ENCODE assay signal across 8 cellular contexts in genomic region chr5:90020575-90021535, GRCh38.
DNase-seq lines count a peak whose midpoint lies in the region; TF ChIP-seq lines count a peak whose summit lies in the region.

No MANE protein-coding gene starts in this region.

- peaks cover 3% of the 10 kb centered on the region for H3K9me3 Mint-ChIP-seq in chondrocyte (ENCODE audit: low read depth)

- no peaks in the 10 kb centered on the region for H3K36me3 ChIP-seq in mucosa of stomach (ENCODE audit: control insufficient read depth, insufficient read depth, low read length)

- H3K4me3 Mint-ChIP-seq in chondrocyte (ENCODE audit: unreplicated experiment): peak overlapping the region; percentile 64

- peak overlapping the region; percentile 96 for H3K27ac Mint-ChIP-seq in chondrocyte (ENCODE audit: unreplicated experiment)

- TF ChIP-seq CTCF in GM12865 (IDR thresholded peaks at IDR 0.05; ENCODE audit: insufficient read depth, low read depth, low read length, missing control alignments) (no peak), chondrocyte (IDR thresholded peaks at IDR 0.05) (peak; percentile 30)

- no peaks in the 10 kb centered on the region for H3K36me3 Mint-ChIP-seq in chondrocyte (ENCODE audit: low read depth)

- H3K4me1 ChIP-seq in mucosa of stomach (ENCODE audit: control insufficient read depth, insufficient read depth, low read length): peaks cover 15% of the 10 kb centered on the region

- H3K9ac ChIP-seq in mucosa of stomach (ENCODE audit: low read length): peak overlapping the region; percentile 66

- H3K4me3 ChIP-seq in GM12865 (ENCODE audit: low read depth, low read length) (no peak overlapping the region; the same call in 1 of the 2 replicates), mucosa of stomach (ENCODE audit: low read length) (no peak overlapping the region)

- DNase-seq in GM12865 (ENCODE audit: low read depth) (peak; percentile 73), H4 (ENCODE audit: low spot score) (peak; percentile 89), LHCN-M2 (ENCODE audit: low read depth) (peak; percentile 95), chondrocyte (ENCODE audit: low spot score) (no peak), NCI-H2171 treated with DMSO at 0.1 percent for 48 hours (lab: John Stamatoyannopoulos, UW) (no peak), NCI-H187 treated with DMSO at 0.1 percent for 48 hours (lab: John Stamatoyannopoulos, UW) (no peak)
- no peak for DNase-seq in activated CD4-positive, alpha-beta T cell treated with anti-CD3 and anti-CD28 coated beads, Interleukin-2, amount 50 U/mL, for 1 hour

- no peaks in the 10 kb centered on the region for H3K27me3 ChIP-seq in mucosa of stomach (ENCODE audit: control insufficient read depth, insufficient read depth, low read length)

- H3K27me3 Mint-ChIP-seq in chondrocyte (ENCODE audit: low read depth): no peaks in the 10 kb centered on the region

- H3K9me3 ChIP-seq in mucosa of stomach (ENCODE audit: control insufficient read depth, low read length): no peaks in the 10 kb centered on the region

- peaks cover 48% of the 10 kb centered on the region for H3K4me1 Mint-ChIP-seq in chondrocyte (ENCODE audit: low read depth)

Comparison
In these comparisons a context has a peak if more than half of its experiments do, and no peak if none do; other contexts are left out.
1. DNase-seq: peak in GM12865 (single experiment), H4 (single experiment) and LHCN-M2 (single experiment); none in chondrocyte (single experiment), NCI-H2171 treated with DMSO at 0.1 percent for 48 hours (single experiment), activated CD4-positive, alpha-beta T cell treated with anti-CD3 and anti-CD28 coated beads, Interleukin-2, amount 50 U/mL, for 1 hour (single experiment) and NCI-H187 treated with DMSO at 0.1 percent for 48 hours (single experiment).